ENCODE assay signal across 20 cellular contexts in genomic region chr11:132078230-132078629, GRCh38.
"Had no signal": no experiment of that assay in that cellular context is flagged by ENCODE, and none has a peak within 500 bp of the region (broad histone marks: within the 10 kb centered on the region; RNA-seq: fewer than 3 reads in every experiment).

No MANE protein-coding gene starts in this region.

- DNase-seq: activated CD4-positive, alpha-beta T cell treated with anti-CD3 and anti-CD28 coated beads, Interleukin-2, amount 10 ng/mL, durations not matched to agents 7 days and 5 days; activated CD4-positive, CD25-positive, alpha-beta regulatory T cell treated with anti-CD3 and anti-CD28 coated beads, Interleukin-2, amount 50 U/mL, for 72 hours; activated CD8-positive, alpha-beta memory T cell treated with anti-CD3 and anti-CD28 coated beads, Interleukin-2, amount 10 ng/mL, durations not matched to agents 7 days and 5 days; activated CD8-positive, alpha-beta T cell treated with anti-CD3 and anti-CD28 coated beads for 36 hours; activated effector memory CD4-positive, alpha-beta T cell treated with anti-CD3 and anti-CD28 coated beads, Interleukin-2, amount 50 U/mL, for 16 hours; activated naive CD4-positive, alpha-beta T cell treated with anti-CD3 and anti-CD28 coated beads, Interleukin-2, amount 10 ng/mL, durations not matched to agents 7 days and 5 days; activated T-cell treated with anti-CD3 and anti-CD28 coated beads for 4 hours; aorta; cortex of kidney; endodermal cell; immature natural killer cell; kidney glomerular epithelial cell; left ventricle myocardium inferior; small intestine; stimulated activated CD4-positive, alpha-beta T cell treated with anti-CD3 and anti-CD28 coated beads, Interleukin-2, amount 100 ng/mL, for 48 hours; stimulated activated CD8-positive, alpha-beta memory T cell treated with anti-CD3 and anti-CD28 coated beads, Interleukin-4, amount 100 ng/mL, for 48 hours; stimulated activated naive B cell treated with anti-CD40 and anti-IgM and Interleukin-4, amounts not matched to agents 10 μg/mL and 1 μg/mL and 100 μg/mL, for 72 hours; T-cell; transverse colon had no signal

- H3K4me1 ChIP-seq: transverse colon had no signal

- H3K36me3 ChIP-seq: left ventricle myocardium inferior, transverse colon had no signal

- H3K27me3 ChIP-seq: transverse colon had no signal

- H3K27ac ChIP-seq: left ventricle myocardium inferior, transverse colon, VCaP had no signal

- H3K4me3 ChIP-seq: left ventricle myocardium inferior, transverse colon had no signal
